In genomic region chr10:102668312-102669110, GRCh38 we compare ENCODE assay signal across 13 cellular contexts. TPM values are rescaled to one million over a fixed set of nuclear protein-coding genes. Genes with fewer than 3 reads are reported as not detected.
A peak's percentile ranks its signal among the peaks of the same experiment; 100 is the strongest.
DNase-seq lines count a peak whose midpoint lies in the region; ATAC-seq, FAIRE-seq and TF ChIP-seq lines count a peak whose summit lies in the region.
"Had no signal": no experiment of that assay in that cellular context is flagged by ENCODE, and none has a peak within 500 bp of the region (broad histone marks: within the 10 kb centered on the region; RNA-seq: fewer than 3 reads in every experiment).

No MANE protein-coding gene starts in this region.

- ATAC-seq in A549 (peak; percentile 5 to 17; a peak in 3 of 6 replicates), pancreas (no peak)
- no peak for ATAC-seq in effector memory CD8-positive, alpha-beta T cell (replicated peaks)

- no peaks in the 10 kb centered on the region for H3K36me3 ChIP-seq in pancreas

- peaks cover 26% of the 10 kb centered on the region for H3K4me1 Mint-ChIP-seq in HFFc6 (ENCODE audit: low read depth)
- H3K4me1 Mint-ChIP-seq in effector memory CD8-positive, alpha-beta T cell (ENCODE audit: low read depth in 2 of 2), result peaks cover 7 to 12% of the 10 kb centered on the region in 2 donors

- intact Hi-C loops in pancreas (cut with DNase I), result no loop called here

- CTCF ChIA-PET in A549 (lab: Yijun Ruan, JAX), result interaction anchor here (1.1 to 7.8 kb wide), 6 partner anchors 8 to 45 kb away, joined by 3 to 71 read pairs (median 18); partner anchors contain the start of gene TRIM8

- peaks cover 3% of the 10 kb centered on the region; the same call in 1 of the 2 replicates for H3K27me3 Mint-ChIP-seq in HFFc6 (ENCODE audit: insufficient read depth)
- H3K27me3 Mint-ChIP-seq in effector memory CD8-positive, alpha-beta T cell, result no peaks in the 10 kb centered on the region

- H3K36me3 Mint-ChIP-seq in HFFc6 (ENCODE audit: low read depth), result no peaks in the 10 kb centered on the region
- peaks cover 13% of the 10 kb centered on the region for H3K36me3 Mint-ChIP-seq in effector memory CD8-positive, alpha-beta T cell (ENCODE audit: insufficient read depth)
- H3K36me3 Mint-ChIP-seq: mesothelial cell of epicardium had no signal

- H3K4me1 ChIP-seq in A549, result peaks cover 30% of the 10 kb centered on the region
- peaks cover 0 to 19% (median 7%) of the 10 kb centered on the region in 3 donors for H3K4me1 ChIP-seq in pancreas

- no peak overlapping the region for H3K4me3 Mint-ChIP-seq in HFFc6
- peak overlapping the region in 1 of 2 donors; percentile 26 for H3K4me3 Mint-ChIP-seq in effector memory CD8-positive, alpha-beta T cell
- H3K4me3 Mint-ChIP-seq: mesothelial cell of epicardium had no signal

- TF ChIP-seq POLR2A in A549 (IDR thresholded peaks at IDR 0.05; ENCODE audit: low read length), result no peak

- no peak for TF ChIP-seq RAD21 in A549 (conservative IDR thresholded peaks at IDR 0.05 in 1 of 2, IDR thresholded peaks at IDR 0.05 in 1 of 2)

- TF ChIP-seq CTCF in A549 (IDR thresholded peaks at IDR 0.05), result no peak
- TF ChIP-seq CTCF in HFFc6 (IDR thresholded peaks at IDR 0.05), result no peak
- no peak for TF ChIP-seq CTCF in pancreas (IDR thresholded peaks at IDR 0.05)

- H3K27ac ChIP-seq in A549 (peak overlapping the region; percentile 63 to 69; a peak in 3 of 6 replicates), pancreas (peak overlapping the region; percentile 68 to 87 (median 78))
- H3K27ac ChIP-seq: C4-2B had no signal

- no peak for TF ChIP-seq EP300 in A549 (IDR thresholded peaks at IDR 0.05)

- WGBS in A549 (ENCODE audit: missing lambda C conversion rate), result 96% methylated on average over 8 of the region's 10 CpGs
- WGBS in pancreas, 2 donors, result 87 to 89% methylated on average over 10 of the region's 10 CpGs

- peak overlapping the region; percentile 61 for H3K27ac Mint-ChIP-seq in HFFc6
- H3K27ac Mint-ChIP-seq in effector memory CD8-positive, alpha-beta T cell, result peak overlapping the region; percentile 46 to 65
- H3K27ac Mint-ChIP-seq: mesothelial cell of epicardium had no signal

- H3K4me2 ChIP-seq in A549, result no peak overlapping the region

- DNase-seq in A549 (ENCODE audit: low read depth in 1 of 2, low spot score in 1 of 2), result no peak
- no peak for DNase-seq in HFFc6
- no peak for DNase-seq in effector memory CD8-positive, alpha-beta T cell
- peak in 2 of 6 donors; percentile 45 to 46 for DNase-seq in pancreas
- DNase-seq in NAMALWA (ENCODE audit: low spot score), result no peak
- DNase-seq in NCI-H2029 (lab: John Stamatoyannopoulos, UW), result no peak
- DNase-seq in SW 1271 (lab: John Stamatoyannopoulos, UW), result no peak
- no peak for DNase-seq in stimulated activated CD8-positive, alpha-beta memory T cell treated with anti-CD3 and anti-CD28 coated beads, Interleukin-4, amount 100 ng/mL, for 48 hours
- DNase-seq: GDM1, Kasumi-1 had no signal

- no peaks in the 10 kb centered on the region for H3K9me3 Mint-ChIP-seq in HFFc6
- no peaks in the 10 kb centered on the region for H3K9me3 Mint-ChIP-seq in effector memory CD8-positive, alpha-beta T cell
- H3K9me3 Mint-ChIP-seq: mesothelial cell of epicardium had no signal

- H3K9me3 ChIP-seq in A549 (no peaks in the 10 kb centered on the region), pancreas (no peaks in the 10 kb centered on the region)

- H3K4me3 ChIP-seq in A549, result no peak overlapping the region
- no peak overlapping the region for H3K4me3 ChIP-seq in pancreas

- POLR2A ChIA-PET in A549 (lab: Yijun Ruan, JAX), result no interaction called here

- FAIRE-seq in A549 (lab: Jason Lieb, UNC) (no peak), pancreas (lab: Jason Lieb, UNC) (no peak)
- FAIRE-seq: endometrium had no signal

- no peaks in the 10 kb centered on the region for H3K27me3 ChIP-seq in pancreas

TF ChIP-seq in A549, 52 proteins besides CTCF, POLR2A, EP300 and RAD21:
- no peak for TF ChIP-seq POLR2AphosphoS2 (conservative IDR thresholded peaks at IDR 0.05; ENCODE audit: low read length)

RNA-seq across cellular contexts. Expression of gene TRIM8, which starts 24.2 kb away (rescaled TPM):
- 26.6 and 32.5 TPM in 2 replicates for polyA plus RNA-seq in A549 (2011; rRNA removed)
- polyA plus RNA-seq in A549 (2012; cell fraction: cytosol; rRNA removed), result 40.1 and 46.5 TPM in 2 replicates
- polyA plus RNA-seq in A549 (2012; cell fraction: nucleus; rRNA removed), result 35.8 and 42.5 TPM in 2 replicates
- polyA plus RNA-seq in A549 (2017; fragmentation: RNase III; extraction: RNeasy Plus Mini Kit Qiagen cat#74134 plus additional on column Dnase treatment), result 21.1 to 22.8 TPM (median 21.2 TPM) in 3 replicates
- polyA minus RNA-seq in A549 (2011; rRNA and poly(A)+ RNA removed), result 15.5 and 25.4 TPM in 2 replicates
- 100 to 1,000 TPM; 123 to 148 (median 135) TPM for total RNA-seq in HFFc6 (2021; fragmentation: NEBNext Ultra II Directional; extraction: Animal tissue kit (Norgen Biotek cat#: 25700))
- total RNA-seq in pancreas, result 100 to 1,000 TPM in 1 of 6 donors, 10 to 100 TPM in 5; 65.2 to 106 (median 76.7) TPM
- 10 to 100 TPM; 42.2 to 53.2 TPM for polyA plus RNA-seq in pancreas

RNA-seq across cellular contexts. Expression of gene ARL3, which starts 45.7 kb away (rescaled TPM):
- polyA plus RNA-seq in A549 (2011; rRNA removed) (18.2 and 20.2 TPM in 2 replicates), A549 (2017; fragmentation: RNase III; extraction: RNeasy Plus Mini Kit Qiagen cat#74134 plus additional on column Dnase treatment) (20.7 to 22.7 TPM (median 21.3 TPM) in 3 replicates), pancreas (1 to 10 TPM; 2.4 to 8.0 TPM)
- polyA plus RNA-seq in A549 (2012; cell fraction: cytosol; rRNA removed), result 9.1 and 9.9 TPM in 2 replicates
- polyA plus RNA-seq in A549 (2012; cell fraction: nucleus; rRNA removed), result 2.0 and 3.5 TPM in 2 replicates
- 5.0 and 5.8 TPM in 2 replicates for polyA minus RNA-seq in A549 (2011; rRNA and poly(A)+ RNA removed)
- total RNA-seq in HFFc6 (2021; fragmentation: NEBNext Ultra II Directional; extraction: Animal tissue kit (Norgen Biotek cat#: 25700)), result 10 to 100 TPM; 13.2 to 18.4 (median 16.8) TPM
- total RNA-seq in pancreas, result 1 to 10 TPM; 2.5 to 4.5 (median 3.1) TPM

RNA-seq across cellular contexts. Expression of gene SFXN2, which starts 45.9 kb away (rescaled TPM):
- 4.7 and 5.6 TPM in 2 replicates for polyA plus RNA-seq in A549 (2011; rRNA removed)
- polyA plus RNA-seq in A549 (2012; cell fraction: cytosol; rRNA removed), result 5.9 TPM in 2 replicates
- 13.7 and 15.5 TPM in 2 replicates for polyA plus RNA-seq in A549 (2012; cell fraction: nucleus; rRNA removed)
- 7.4 to 8.5 TPM (median 7.9 TPM) in 3 replicates for polyA plus RNA-seq in A549 (2017; fragmentation: RNase III; extraction: RNeasy Plus Mini Kit Qiagen cat#74134 plus additional on column Dnase treatment)
- polyA minus RNA-seq in A549 (2011; rRNA and poly(A)+ RNA removed), result 15.0 and 15.8 TPM in 2 replicates
- 1 to 10 TPM; 2.2 to 4.4 (median 3.5) TPM for total RNA-seq in HFFc6 (2021; fragmentation: NEBNext Ultra II Directional; extraction: Animal tissue kit (Norgen Biotek cat#: 25700))
- total RNA-seq in pancreas, result 10 to 100 TPM in 4 of 6 donors, 1 to 10 TPM in 2; 6.2 to 21.6 (median 10.4) TPM
- polyA plus RNA-seq in pancreas, result 1 to 10 TPM; 5.6 to 9.0 TPM

Comparison
In these comparisons a context has a peak if more than half of its experiments do, and no peak if none do; other contexts are left out.
1. ATAC-seq: peak in A549 (2 of 2); none in effector memory CD8-positive, alpha-beta T cell (single experiment) and pancreas (0 of 4).